ENCODE assay signal across 8 cellular contexts in the genomic region with DNA sequence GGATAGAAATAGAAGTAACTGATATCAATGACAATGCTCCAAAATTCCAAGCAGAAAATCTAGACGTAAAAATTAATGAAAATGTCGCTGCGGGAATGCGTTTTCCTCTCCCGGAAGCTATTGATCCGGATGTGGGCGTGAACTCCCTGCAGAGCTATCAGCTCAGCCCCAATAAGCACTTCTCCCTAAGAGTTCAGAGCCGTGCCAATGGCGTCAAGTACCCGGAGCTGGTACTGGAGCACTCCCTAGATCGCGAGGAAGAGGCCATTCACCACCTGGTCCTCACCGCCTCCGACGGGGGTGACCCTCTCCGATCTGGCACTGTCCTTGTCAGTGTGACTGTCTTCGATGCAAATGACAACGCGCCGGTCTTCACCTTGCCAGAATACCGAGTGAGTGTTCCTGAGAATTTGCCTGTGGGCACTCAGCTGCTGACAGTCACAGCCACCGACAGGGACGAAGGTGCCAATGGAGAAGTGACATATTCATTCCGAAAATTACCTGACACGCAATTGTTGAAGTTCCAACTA. TPM values are rescaled to one million over a fixed set of nuclear protein-coding genes. Genes with fewer than 3 reads are reported as not detected.
DNase-seq lines count a peak whose midpoint lies in the region; ATAC-seq and TF ChIP-seq lines count a peak whose summit lies in the region.

No MANE protein-coding gene starts in this region.

- peaks cover 62% of the 10 kb centered on the region for H3K27me3 Mint-ChIP-seq in activated CD8-positive, alpha-beta T cell treated with anti-CD3 and anti-CD28 coated beads, Interleukin-2, amount 10 ng/mL, durations not matched to agents 7 days and 5 days (ENCODE audit: low read depth)

- peaks cover 24% of the 10 kb centered on the region for H3K4me1 Mint-ChIP-seq in activated CD8-positive, alpha-beta T cell treated with anti-CD3 and anti-CD28 coated beads, Interleukin-2, amount 10 ng/mL, durations not matched to agents 7 days and 5 days (ENCODE audit: low read depth)

- POLR2A ChIA-PET in activated CD8-positive, alpha-beta T cell treated with anti-CD3 and anti-CD28 coated beads, Interleukin-2, amount 10 ng/mL, durations not matched to agents 7 days and 5 days (lab: Charles Lee), result interaction anchor here (1.1 kb wide), 1 partner anchor 100 kb away, joined by 3 read pairs; no protein-coding TSS in a partner anchor

- TF ChIP-seq CTCF in smooth muscle cell (IDR thresholded peaks at IDR 0.05; ENCODE audit: borderline replicate concordance, insufficient read depth, poor library complexity, severe bottlenecking), result no peak

- H3K4me2 ChIP-seq in smooth muscle cell, result peak overlapping the region; percentile 86

- no peaks in the 10 kb centered on the region for H4K20me1 ChIP-seq in smooth muscle cell (ENCODE audit: low read depth)

- H3K27ac Mint-ChIP-seq in activated CD8-positive, alpha-beta T cell treated with anti-CD3 and anti-CD28 coated beads, Interleukin-2, amount 10 ng/mL, durations not matched to agents 7 days and 5 days, result no peak overlapping the region

- peak; percentile 18 for DNase-seq in NCI-H2171 treated with DMSO at 0.1 percent for 48 hours (lab: John Stamatoyannopoulos, UW)
- no peak for DNase-seq in NCI-H2171 (lab: John Stamatoyannopoulos, UW)
- DNase-seq in activated CD8-positive, alpha-beta T cell treated with anti-CD3 and anti-CD28 coated beads, Interleukin-2, amount 10 ng/mL, durations not matched to agents 7 days and 5 days, result no peak
- DNase-seq in smooth muscle cell (lab: John Stamatoyannopoulos, UW; ENCODE audit: unreplicated experiment), result no peak
- DNase-seq in activated effector memory CD4-positive, alpha-beta T cell treated with Interleukin-2 at 50 U/mL for 16 hours, result no peak

- H3K36me3 ChIP-seq in smooth muscle cell (ENCODE audit: low read depth), result peaks cover 7% of the 10 kb centered on the region

- peaks cover 21% of the 10 kb centered on the region for H3K36me3 Mint-ChIP-seq in activated CD8-positive, alpha-beta T cell treated with anti-CD3 and anti-CD28 coated beads, Interleukin-2, amount 10 ng/mL, durations not matched to agents 7 days and 5 days (ENCODE audit: low read depth)

- H3K9me3 Mint-ChIP-seq in activated CD8-positive, alpha-beta T cell treated with anti-CD3 and anti-CD28 coated beads, Interleukin-2, amount 10 ng/mL, durations not matched to agents 7 days and 5 days (ENCODE audit: insufficient read depth), result peaks cover 25% of the 10 kb centered on the region

- H2AFZ ChIP-seq in smooth muscle cell (ENCODE audit: low read depth), result peak overlapping the region; percentile 92

- no peak for ATAC-seq in activated CD8-positive, alpha-beta T cell treated with anti-CD3 and anti-CD28 coated beads, Interleukin-2, amount 10 ng/mL, durations not matched to agents 7 days and 5 days
- ATAC-seq in HG02678 (IDR thresholded peaks at IDR 0.05; ENCODE audit: unreplicated experiment) (no peak), HG03565 (IDR thresholded peaks at IDR 0.05; ENCODE audit: unreplicated experiment) (no peak)

- H3K27me3 ChIP-seq in smooth muscle cell (ENCODE audit: low read depth), result no peaks in the 10 kb centered on the region

- H3K27ac ChIP-seq in smooth muscle cell (ENCODE audit: low read depth), result no peak overlapping the region

- H3K4me1 ChIP-seq in smooth muscle cell (ENCODE audit: low read depth), result peaks cover 5% of the 10 kb centered on the region

- H3K4me3 ChIP-seq in iPS-11a (ENCODE audit: low read depth, low read length) (peak overlapping the region; percentile 40), smooth muscle cell (peak overlapping the region; percentile 66)

- CTCF ChIA-PET in activated CD8-positive, alpha-beta T cell treated with anti-CD3 and anti-CD28 coated beads, Interleukin-2, amount 10 ng/mL, durations not matched to agents 7 days and 5 days (lab: Charles Lee), result interaction anchor here (0.9 to 4.1 kb wide), 27 partner anchors 8 to 154 kb away, joined by 3 to 36 read pairs (median 5); partner anchors contain the start of genes PCDHGA11, PCDHGA12, PCDHGA4 and PCDHGA8

- WGBS in smooth muscle cell (ENCODE audit: low lambda C conversion rate), result 64% methylated on average over 25 of the region's 25 CpGs

- H3F3A ChIP-seq in smooth muscle cell (ENCODE audit: low read depth), result no peaks in the 10 kb centered on the region

- no peak overlapping the region for H3K9ac ChIP-seq in smooth muscle cell (ENCODE audit: low read depth)

- H3K4me3 Mint-ChIP-seq in activated CD8-positive, alpha-beta T cell treated with anti-CD3 and anti-CD28 coated beads, Interleukin-2, amount 10 ng/mL, durations not matched to agents 7 days and 5 days, result peak overlapping the region; percentile 71

- H3K9me3 ChIP-seq in smooth muscle cell (replicated peaks; ENCODE audit: low read depth), result no peaks in the 10 kb centered on the region

- peaks cover 38% of the 10 kb centered on the region for H3K79me2 ChIP-seq in smooth muscle cell (ENCODE audit: low read depth)

RNA-seq across cellular contexts. Expression of gene PCDHGA10, which starts 0.8 kb away (rescaled TPM):
- total RNA-seq in activated CD8-positive, alpha-beta T cell treated with anti-CD3 and anti-CD28 coated beads, Interleukin-2, amount 10 ng/mL, durations not matched to agents 7 days and 5 days, result not detected
- 24.6 and 24.7 TPM in 2 replicates for total RNA-seq in smooth muscle cell
- 10.9 and 11.1 TPM in 2 replicates for polyA plus RNA-seq in smooth muscle cell

RNA-seq across cellular contexts. Expression of gene PCDHGB7, which starts 3.9 kb away (rescaled TPM):
- not detected for total RNA-seq in activated CD8-positive, alpha-beta T cell treated with anti-CD3 and anti-CD28 coated beads, Interleukin-2, amount 10 ng/mL, durations not matched to agents 7 days and 5 days
- 25.3 and 37.5 TPM in 2 replicates for total RNA-seq in smooth muscle cell
- polyA plus RNA-seq in smooth muscle cell, result 21.3 and 24.6 TPM in 2 replicates

RNA-seq across cellular contexts. Expression of gene PCDHGB6, which starts 5.8 kb away (rescaled TPM):
- total RNA-seq in activated CD8-positive, alpha-beta T cell treated with anti-CD3 and anti-CD28 coated beads, Interleukin-2, amount 10 ng/mL, durations not matched to agents 7 days and 5 days, result not detected
- 12.4 and 17.1 TPM in 2 replicates for total RNA-seq in smooth muscle cell
- 9.7 and 12.3 TPM in 2 replicates for polyA plus RNA-seq in smooth muscle cell

RNA-seq across cellular contexts. Expression of gene PCDHGA11, which starts 7.2 kb away (rescaled TPM):
- under 1 TPM in 1 of 2 experiments, not detected in 1; 0.05 TPM for total RNA-seq in activated CD8-positive, alpha-beta T cell treated with anti-CD3 and anti-CD28 coated beads, Interleukin-2, amount 10 ng/mL, durations not matched to agents 7 days and 5 days
- 8.7 and 13.2 TPM in 2 replicates for total RNA-seq in smooth muscle cell
- polyA plus RNA-seq in smooth muscle cell, result 7.9 and 8.0 TPM in 2 replicates

RNA-seq across cellular contexts. Expression of gene PCDHGA9, which starts 11.0 kb away (rescaled TPM):
- total RNA-seq in activated CD8-positive, alpha-beta T cell treated with anti-CD3 and anti-CD28 coated beads, Interleukin-2, amount 10 ng/mL, durations not matched to agents 7 days and 5 days, result under 1 TPM in 1 of 2 experiments, not detected in 1; 0.08 TPM
- 2.9 and 4.0 TPM in 2 replicates for total RNA-seq in smooth muscle cell
- 0.08 and 0.23 TPM in 2 replicates for polyA plus RNA-seq in smooth muscle cell

Comparison
In these comparisons a context has a peak if more than half of its experiments do, and no peak if none do; other contexts are left out.
1. RNA of gene PCDHGA10, which starts 0.8 kb away (total RNA-seq): 24.6 to 24.7 TPM in smooth muscle cell; not detected in activated CD8-positive, alpha-beta T cell treated with anti-CD3 and anti-CD28 coated beads, Interleukin-2, amount 10 ng/mL, durations not matched to agents 7 days and 5 days; every median in the first group is over 10 times any median in the second.
2. RNA of gene PCDHGB7, which starts 3.9 kb away (total RNA-seq): 25.3 to 37.5 TPM in smooth muscle cell; not detected in activated CD8-positive, alpha-beta T cell treated with anti-CD3 and anti-CD28 coated beads, Interleukin-2, amount 10 ng/mL, durations not matched to agents 7 days and 5 days; every median in the first group is over 10 times any median in the second.
3. RNA of gene PCDHGB6, which starts 5.8 kb away (total RNA-seq): 12.4 to 17.1 TPM in smooth muscle cell; not detected in activated CD8-positive, alpha-beta T cell treated with anti-CD3 and anti-CD28 coated beads, Interleukin-2, amount 10 ng/mL, durations not matched to agents 7 days and 5 days; every median in the first group is over 10 times any median in the second.